Comparison of ENCODE assay signal across 16 cellular contexts in the genomic region with DNA sequence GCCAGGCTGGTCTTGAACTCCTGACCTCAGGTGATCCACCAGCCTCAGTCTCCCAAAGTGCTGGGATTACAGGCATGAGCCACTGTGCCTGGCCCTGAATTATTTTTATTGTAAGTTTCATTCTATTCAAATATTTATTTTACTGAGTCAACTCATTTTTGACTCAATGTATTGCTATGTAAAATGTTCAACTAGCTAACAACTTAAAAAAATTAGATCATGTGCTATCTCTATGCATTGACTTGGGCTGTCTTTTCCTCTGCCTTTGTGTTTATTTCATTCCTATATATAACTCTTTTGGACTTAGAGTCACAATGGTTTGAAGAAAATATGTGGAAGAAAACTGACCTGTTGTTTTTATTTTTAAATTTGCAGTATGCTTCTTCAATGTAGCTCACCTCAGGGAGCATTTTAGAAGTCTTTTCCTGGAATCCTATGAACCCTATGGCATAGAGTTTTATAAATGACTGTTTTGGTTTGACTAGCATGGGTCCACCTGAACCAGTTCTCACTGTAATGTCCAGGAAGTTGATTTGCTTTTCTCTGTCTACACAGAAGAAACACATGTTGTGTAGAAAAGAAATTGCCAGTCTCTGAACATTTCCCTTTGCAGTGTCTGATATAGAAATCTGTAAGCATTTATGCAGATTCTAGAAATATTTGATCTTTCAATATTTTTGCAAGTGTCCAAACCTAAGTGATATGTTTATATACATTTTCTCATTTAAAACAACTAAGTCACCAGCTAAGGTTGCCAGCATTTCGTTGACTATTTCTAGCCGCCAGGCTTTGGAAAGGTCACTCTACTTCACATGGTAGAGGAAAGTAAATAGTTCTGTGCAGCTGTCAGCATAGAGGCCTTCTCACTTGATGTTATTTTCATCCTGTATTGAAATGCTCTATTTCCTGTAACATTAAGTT.
DNase-seq lines count a peak whose midpoint lies in the region; ATAC-seq and TF ChIP-seq lines count a peak whose summit lies in the region.
"Had no signal": no experiment of that assay in that cellular context is flagged by ENCODE, and none has a peak within 500 bp of the region (broad histone marks: within the 10 kb centered on the region; RNA-seq: fewer than 3 reads in every experiment).

No MANE protein-coding gene starts in this region.

- TF ChIP-seq CTCF in MCF 10A (IDR thresholded peaks at IDR 0.05; ENCODE audit: unreplicated experiment): no peak
- TF ChIP-seq CTCF in mammary epithelial cell (conservative IDR thresholded peaks at IDR 0.05 in 1 of 2, IDR thresholded peaks at IDR 0.05 in 1 of 2; ENCODE audit: extremely low read depth in 1 of 2, insufficient read depth in 1 of 2, low read depth in 1 of 2, low read length in 2 of 2): no peak
- TF ChIP-seq CTCF in choroid plexus epithelial cell (conservative IDR thresholded peaks at IDR 0.05; ENCODE audit: low read depth, low read length): no peak
- TF ChIP-seq CTCF in hepatocyte (IDR thresholded peaks at IDR 0.05; ENCODE audit: poor library complexity): no peak
- TF ChIP-seq CTCF in tibial artery (IDR thresholded peaks at IDR 0.05): no peak
- TF ChIP-seq CTCF in GM13976 (IDR thresholded peaks at IDR 0.05; ENCODE audit: borderline replicate concordance, control extremely low read depth, extremely low read depth, insufficient read depth, missing control alignments): no peak

- H4K20me1 ChIP-seq in mammary epithelial cell (ENCODE audit: insufficient read depth, low read length) (no peaks in the 10 kb centered on the region), hepatocyte (ENCODE audit: insufficient read depth, poor library complexity, severe bottlenecking) (no peaks in the 10 kb centered on the region)

- no peaks in the 10 kb centered on the region for H3K36me3 ChIP-seq in mammary epithelial cell (ENCODE audit: insufficient read depth, low read length)
- H3K36me3 ChIP-seq in hepatocyte (replicated peaks; ENCODE audit: insufficient read depth, low read depth): no peaks in the 10 kb centered on the region
- no peaks in the 10 kb centered on the region for H3K36me3 ChIP-seq in tibial artery
- H3K36me3 ChIP-seq in CD4-positive, alpha-beta memory T cell (ENCODE audit: insufficient read depth, low read length): no peaks in the 10 kb centered on the region

- peaks cover 5% of the 10 kb centered on the region for H3K9me3 Mint-ChIP-seq in MCF 10A (ENCODE audit: unreplicated experiment)
- H3K9me3 Mint-ChIP-seq in CD4-positive, alpha-beta memory T cell: peaks cover 0 to 6% (median 0%) of the 10 kb centered on the region in 8 donors

- H3K27ac ChIP-seq in mammary epithelial cell (ENCODE audit: insufficient read depth, low read depth, low read length) (no peak overlapping the region), hepatocyte (peak overlapping the region; percentile 10), tibial artery (peak overlapping the region; percentile 52 to 59)
- H3K27ac ChIP-seq in CD4-positive, alpha-beta memory T cell (ENCODE audit: low read depth, low read length): no peak overlapping the region

- in situ Hi-C loops in mammary epithelial cell (cut with MboI; ENCODE audit: low sequenced_read_pairs in 2 of 2): no loop called here
- in situ Hi-C loops in GM13976 (cut with MboI; ENCODE audit: low sequenced_read_pairs, unreplicated experiment): no loop called here

- no peaks in the 10 kb centered on the region for H3K27me3 ChIP-seq in mammary epithelial cell (ENCODE audit: insufficient read depth, low read length)
- no peaks in the 10 kb centered on the region for H3K27me3 ChIP-seq in hepatocyte
- H3K27me3 ChIP-seq in tibial artery: no peaks in the 10 kb centered on the region
- H3K27me3 ChIP-seq in CD4-positive, alpha-beta memory T cell (ENCODE audit: insufficient read depth, low read length): no peaks in the 10 kb centered on the region

- DNase-seq in MCF 10A (ENCODE audit: unreplicated experiment): no peak
- DNase-seq in mammary epithelial cell: no peak
- peak; percentile 54 for DNase-seq in choroid plexus epithelial cell (ENCODE audit: low read depth)
- no peak for DNase-seq in hepatocyte (ENCODE audit: low spot score)
- DNase-seq in tibial artery: no peak
- no peak for DNase-seq in CD4-positive, alpha-beta memory T cell
- no peak for DNase-seq in GM13976 (ENCODE audit: low spot score)
- DNase-seq: head of caudate nucleus; left cardiac atrium; natural killer cell; OCI-M1; stimulated activated naive CD4-positive, alpha-beta T cell treated with Interleukin-2 at 50 U/mL for 16 hours; SW 1271 had no signal

- dilution Hi-C loops in mammary epithelial cell (cut with HindIII; ENCODE audit: low sequenced_read_pairs): no loop called here

- peaks cover 33% of the 10 kb centered on the region for H3K4me1 Mint-ChIP-seq in MCF 10A (ENCODE audit: insufficient read depth, unreplicated experiment)
- no peaks in the 10 kb centered on the region for H3K4me1 Mint-ChIP-seq in CD4-positive, alpha-beta memory T cell
- H3K4me1 Mint-ChIP-seq: IgD-negative memory B cell, natural killer cell had no signal

- WGBS in mammary epithelial cell (ENCODE audit: low coverage, missing lambda C conversion rate): 97% methylated on average over 2 of the region's 2 CpGs
- WGBS in hepatocyte (ENCODE audit: low lambda C conversion rate, missing lambda C conversion rate): 81% methylated on average over 2 of the region's 2 CpGs

- H3K4me3 Mint-ChIP-seq in MCF 10A (ENCODE audit: unreplicated experiment): no peak overlapping the region
- H3K4me3 Mint-ChIP-seq in CD4-positive, alpha-beta memory T cell: no peak overlapping the region
- H3K4me3 Mint-ChIP-seq: IgD-negative memory B cell, natural killer cell had no signal

- POLR2A ChIA-PET in MCF 10A (lab: Yijun Ruan, JAX): interaction anchor here (0.5 to 3.0 kb wide), 4 partner anchors 49 to 150 kb away, joined by 3 to 11 read pairs (median 4); no protein-coding TSS in a partner anchor
- POLR2A ChIA-PET in CD4-positive, alpha-beta memory T cell (lab: Charles Lee; ENCODE audit: partially characterized antibody): interaction anchor here (1.0 kb wide), 1 partner anchor 9 kb away, joined by 3 read pairs; no protein-coding TSS in a partner anchor

- no peaks in the 10 kb centered on the region for H3K36me3 Mint-ChIP-seq in MCF 10A (ENCODE audit: insufficient read depth, unreplicated experiment)
- H3K36me3 Mint-ChIP-seq in CD4-positive, alpha-beta memory T cell: no peaks in the 10 kb centered on the region
- H3K36me3 Mint-ChIP-seq: IgD-negative memory B cell, natural killer cell had no signal

- H3K4me3 ChIP-seq in mammary epithelial cell (replicated peaks in 1 of 3; ENCODE audit: insufficient read depth in 1 of 3, low read depth in 2 of 3, low read length in 3 of 3): no peak overlapping the region
- no peak overlapping the region for H3K4me3 ChIP-seq in choroid plexus epithelial cell (ENCODE audit: low read depth, low read length)
- no peak overlapping the region for H3K4me3 ChIP-seq in hepatocyte
- no peak overlapping the region for H3K4me3 ChIP-seq in tibial artery
- H3K4me3 ChIP-seq in CD4-positive, alpha-beta memory T cell (ENCODE audit: low read length in 2 of 2): no peak overlapping the region

- ATAC-seq in GM18519 (IDR thresholded peaks at IDR 0.05; ENCODE audit: low FRiP score, unreplicated experiment): no peak
- ATAC-seq: natural killer cell, sciatic nerve had no signal

- no peak overlapping the region for H3K9ac ChIP-seq in mammary epithelial cell (ENCODE audit: insufficient read depth, low read length)

- H3K9me3 ChIP-seq in mammary epithelial cell (replicated peaks; ENCODE audit: insufficient read depth, low read length): peaks cover 3% of the 10 kb centered on the region
- no peaks in the 10 kb centered on the region for H3K9me3 ChIP-seq in hepatocyte (ENCODE audit: low read depth)
- H3K9me3 ChIP-seq in tibial artery: no peaks in the 10 kb centered on the region
- H3K9me3 ChIP-seq in CD4-positive, alpha-beta memory T cell (ENCODE audit: control insufficient read depth in 1 of 2, low read length in 2 of 2): no peaks in the 10 kb centered on the region

- CTCF ChIA-PET in MCF 10A (lab: Yijun Ruan, JAX) (interaction anchor here (0.6 to 1.7 kb wide), 4 partner anchors 42 to 144 kb away, joined by 3 to 5 read pairs (median 3); no protein-coding TSS in a partner anchor), mammary epithelial cell (lab: Charles Lee; ENCODE audit: low non-redundant PET) (no interaction called here)
- CTCF ChIA-PET in CD4-positive, alpha-beta memory T cell (lab: Charles Lee; ENCODE audit: partially characterized antibody): no interaction called here

- peak overlapping the region; percentile 59 for H3K27ac Mint-ChIP-seq in MCF 10A (ENCODE audit: low read depth, unreplicated experiment)
- no peak overlapping the region for H3K27ac Mint-ChIP-seq in CD4-positive, alpha-beta memory T cell
- H3K27ac Mint-ChIP-seq: IgD-negative memory B cell, natural killer cell had no signal

- no TSS peak for BruUV-seq in MCF 10A (replicated peaks; lab: Mats Ljungman, UMichigan)
- no TSS peak for BruUV-seq in mammary epithelial cell (replicated peaks; lab: Mats Ljungman, UMichigan)

- intact Hi-C loops in MCF 10A (cut with micrococcal nuclease): no loop called here
- intact Hi-C loops in mammary epithelial cell (cut with micrococcal nuclease): no loop called here
- intact Hi-C loops in tibial artery (cut with DNase I; ENCODE audit: low total_unique reads): no loop called here
- intact Hi-C loops in CD4-positive, alpha-beta memory T cell (cut with micrococcal nuclease): no loop called here

- no peaks in the 10 kb centered on the region for H3K27me3 Mint-ChIP-seq in MCF 10A (ENCODE audit: insufficient read depth, unreplicated experiment)
- H3K27me3 Mint-ChIP-seq in CD4-positive, alpha-beta memory T cell: peaks cover 0 to 6% of the 10 kb centered on the region in 2 donors

- no peaks in the 10 kb centered on the region for H3K9me2 ChIP-seq in hepatocyte (replicated peaks; ENCODE audit: insufficient read depth)

- H2AFZ ChIP-seq in mammary epithelial cell (ENCODE audit: low read depth, low read length) (no peak overlapping the region), hepatocyte (no peak overlapping the region)

- H3K4me1 ChIP-seq in mammary epithelial cell (ENCODE audit: insufficient read depth, low read length) (no peaks in the 10 kb centered on the region), hepatocyte (ENCODE audit: insufficient read depth) (peaks cover 9% of the 10 kb centered on the region), tibial artery (peaks cover 0 to 54% (median 12%) of the 10 kb centered on the region in 4 donors)
- H3K4me1 ChIP-seq in CD4-positive, alpha-beta memory T cell (ENCODE audit: insufficient read depth, low read length): no peaks in the 10 kb centered on the region

- H3K4me2 ChIP-seq in mammary epithelial cell (ENCODE audit: insufficient read depth, low read depth, low read length) (no peak overlapping the region), hepatocyte (no peak overlapping the region)

- H3K79me2 ChIP-seq in mammary epithelial cell (ENCODE audit: insufficient read depth, low read length): no peaks in the 10 kb centered on the region
- H3K79me2 ChIP-seq in hepatocyte: no peaks in the 10 kb centered on the region

Comparison
In these comparisons a context has a peak if more than half of its experiments do, and no peak if none do; other contexts are left out.
1. H3K27ac ChIP-seq: peak in hepatocyte (single experiment) and tibial artery (2 of 2); none in mammary epithelial cell (single experiment) and CD4-positive, alpha-beta memory T cell (single experiment).